ENCODE assay signal across 1 cellular context in genomic region chr2:205372141-205372540, GRCh38.
TF ChIP-seq lines count a peak whose summit lies in the region.

No MANE protein-coding gene starts in this region.

TF ChIP-seq in GM23338, 12 proteins besides CTCF, POLR2A, EP300 and RAD21 (continued from another document):
- no peak for TF ChIP-seq REST (IDR thresholded peaks at IDR 0.05; ENCODE audit: unreplicated experiment)
- no peak for TF ChIP-seq ZNF331 (CRISPR knock-in tag; IDR thresholded peaks at IDR 0.05; ENCODE audit: low read depth)
- TF ChIP-seq, protein P1, sequence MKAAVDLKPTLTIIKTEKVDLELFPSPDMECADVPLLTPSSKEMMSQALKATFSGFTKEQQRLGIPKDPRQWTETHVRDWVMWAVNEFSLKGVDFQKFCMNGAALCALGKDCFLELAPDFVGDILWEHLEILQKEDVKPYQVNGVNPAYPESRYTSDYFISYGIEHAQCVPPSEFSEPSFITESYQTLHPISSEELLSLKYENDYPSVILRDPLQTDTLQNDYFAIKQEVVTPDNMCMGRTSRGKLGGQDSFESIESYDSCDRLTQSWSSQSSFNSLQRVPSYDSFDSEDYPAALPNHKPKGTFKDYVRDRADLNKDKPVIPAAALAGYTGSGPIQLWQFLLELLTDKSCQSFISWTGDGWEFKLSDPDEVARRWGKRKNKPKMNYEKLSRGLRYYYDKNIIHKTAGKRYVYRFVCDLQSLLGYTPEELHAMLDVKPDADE (IDR thresholded peaks at IDR 0.05): no peak
- TF ChIP-seq JUNB (IDR thresholded peaks at IDR 0.05; ENCODE audit: unreplicated experiment): no peak
- no peak for TF ChIP-seq CREB1 (CRISPR knock-in tag; IDR thresholded peaks at IDR 0.05; ENCODE audit: low read depth)
